8 cellular contexts compared by ENCODE assay signal in genomic region chr3:50303038-50303815, GRCh38. TPM values are rescaled to one million over a fixed set of nuclear protein-coding genes. Genes with fewer than 3 reads are reported as not detected.
DNase-seq lines count a peak whose midpoint lies in the region; ATAC-seq and TF ChIP-seq lines count a peak whose summit lies in the region.

Gene HYAL1 (minus strand): TSS chr3:50303574. CDS start chr3:50302956, 618 bp downstream.

- H3K27me3 Mint-ChIP-seq in T-helper 2 cell treated with Interferon-gamma antibody and Interleukin-4, amounts not matched to agents 5 μg/mL and 100 μg/mL, for 36 hours (ENCODE audit: low read depth), result no peaks in the 10 kb centered on the region

- no peak for DNase-seq in T-helper 2 cell treated with Interferon-gamma antibody and Interleukin-4, amounts not matched to agents 5 μg/mL and 100 μg/mL, for 36 hours (ENCODE audit: low spot score)
- no peak for DNase-seq in T-helper 2 cell
- DNase-seq in ecto neural progenitor cell (ENCODE audit: low spot score), result peak; percentile 67
- peak; percentile 54 to 91 for DNase-seq in lower leg skin (ENCODE audit: low spot score in 2 of 2)
- DNase-seq in transverse colon, result no peak
- DNase-seq in T1000 (lab: John Stamatoyannopoulos, UW), result no peak

- peaks cover 14% of the 10 kb centered on the region for H3K4me1 Mint-ChIP-seq in T-helper 2 cell treated with Interferon-gamma antibody and Interleukin-4, amounts not matched to agents 5 μg/mL and 100 μg/mL, for 36 hours (ENCODE audit: low read depth)

- H3K9me3 ChIP-seq in transverse colon, result no peaks in the 10 kb centered on the region

- H3K4me1 ChIP-seq in transverse colon, result peaks cover 12 to 32% (median 30%) of the 10 kb centered on the region in 4 donors

- peak within 1 kb of the TSS; percentile 10 for H3K27ac Mint-ChIP-seq in T-helper 2 cell treated with Interferon-gamma antibody and Interleukin-4, amounts not matched to agents 5 μg/mL and 100 μg/mL, for 36 hours

- no peak within 1 kb of the TSS for H3K4me3 Mint-ChIP-seq in T-helper 2 cell treated with Interferon-gamma antibody and Interleukin-4, amounts not matched to agents 5 μg/mL and 100 μg/mL, for 36 hours

- no peaks in the 10 kb centered on the region for H3K36me3 ChIP-seq in transverse colon

- no peak for ATAC-seq in HG03097 (IDR thresholded peaks at IDR 0.05; ENCODE audit: low FRiP score, unreplicated experiment)
- ATAC-seq in HG03025 (IDR thresholded peaks at IDR 0.05; ENCODE audit: low FRiP score, unreplicated experiment), result no peak

- no peak within 1 kb of the TSS for H3K4me3 ChIP-seq in lower leg skin (ENCODE audit: low read depth, poor library complexity, severe bottlenecking)
- H3K4me3 ChIP-seq in transverse colon, result peak within 1 kb of the TSS in 1 of 4 donors; percentile 13

- TF ChIP-seq POLR2A in lower leg skin (IDR thresholded peaks at IDR 0.05) (no peak), transverse colon (IDR thresholded peaks at IDR 0.05) (no peak)

- 54 to 69% methylated on average over 10 to 12 of the region's 13 CpGs for WGBS in lower leg skin, 2 donors
- 40 to 58% methylated on average over 1 to 13 of the region's 13 CpGs for WGBS in transverse colon (ENCODE audit: low coverage in 1 of 2), 2 donors

- no peaks in the 10 kb centered on the region for H3K36me3 Mint-ChIP-seq in T-helper 2 cell treated with Interferon-gamma antibody and Interleukin-4, amounts not matched to agents 5 μg/mL and 100 μg/mL, for 36 hours (ENCODE audit: low read depth)

- no peaks in the 10 kb centered on the region for H3K27me3 ChIP-seq in transverse colon

- in situ Hi-C loops in transverse colon (cut with MboI; ENCODE audit: low pct_ligation_motif_present in 1 of 4, low pct_unique_long_range_greater_than_20kb in 1 of 4, low sequenced_read_pairs in 3 of 4), result no loop called here

- intact Hi-C loops in lower leg skin (cut with DNase I; ENCODE audit: low total_unique reads) (no loop called here), transverse colon (cut with DNase I; ENCODE audit: low total_unique reads) (no loop called here)

- no peak for TF ChIP-seq EP300 in transverse colon (IDR thresholded peaks at IDR 0.05; ENCODE audit: low read depth)

- peak within 1 kb of the TSS; percentile 48 to 73 (median 58) for H3K27ac ChIP-seq in transverse colon

- no peak for TF ChIP-seq CTCF in lower leg skin (IDR thresholded peaks at IDR 0.05)
- peak in 1 of 5 experiments; percentile 12 for TF ChIP-seq CTCF in transverse colon (IDR thresholded peaks at IDR 0.05)

- H3K9me3 Mint-ChIP-seq in T-helper 2 cell treated with Interferon-gamma antibody and Interleukin-4, amounts not matched to agents 5 μg/mL and 100 μg/mL, for 36 hours, result no peaks in the 10 kb centered on the region

RNA-seq across cellular contexts. Expression of gene HYAL1, which starts in this region (rescaled TPM):
- total RNA-seq in lower leg skin (10 to 100 TPM; 16.7 to 35.5 (median 20.6) TPM), transverse colon (10 to 100 TPM in 1 of 4 donors, 1 to 10 TPM in 3; 1.8 to 13.8 (median 3.8) TPM)

Comparison
In these comparisons a context has a peak if more than half of its experiments do, and no peak if none do; other contexts are left out.
1. DNase-seq: peak in ecto neural progenitor cell (single experiment) and lower leg skin (2 of 2); none in T-helper 2 cell treated with Interferon-gamma antibody and Interleukin-4, amounts not matched to agents 5 μg/mL and 100 μg/mL, for 36 hours (single experiment), T-helper 2 cell (0 of 5), transverse colon (single experiment) and T1000 (single experiment).